In genomic region chrX:49978191-49978590, GRCh38 we compare ENCODE assay signal across 10 cellular contexts.
"Had no signal": no experiment of that assay in that cellular context is flagged by ENCODE, and none has a peak within 500 bp of the region (broad histone marks: within the 10 kb centered on the region; RNA-seq: fewer than 3 reads in every experiment).

No MANE protein-coding gene starts in this region.

- H3K4me1 ChIP-seq: upper lobe of left lung had no signal

- H3K36me3 ChIP-seq: upper lobe of left lung had no signal

- H3K9me3 ChIP-seq: upper lobe of left lung had no signal

- H3K36me3 Mint-ChIP-seq: natural killer cell treated with Interleukin-12 subunit alpha and Interleukin-12 subunit beta and Interleukin-15 and Interleukin-18, amount 100 ng/mL, for 72 hours had no signal

- H3K27ac ChIP-seq: upper lobe of left lung had no signal

- H3K27me3 ChIP-seq: upper lobe of left lung had no signal

- H3K9me3 Mint-ChIP-seq: activated naive CD4-positive, alpha-beta T cell treated with anti-CD3 and anti-CD28 coated beads, Interleukin-2, amount 50 U/mL, for 24 hours; activated T-helper 2 cell treated with anti-CD3 and anti-CD28 coated beads, Interferon-gamma antibody, Interleukin-2, Interleukin-4, amounts not matched to agents 10 μg/mL and 5 μg/mL and 100 μg/mL, durations not matched to agents 14 hours and 24 hours and 36 hours; natural killer cell treated with Interleukin-12 subunit alpha and Interleukin-12 subunit beta and Interleukin-15 and Interleukin-18, amount 100 ng/mL, for 72 hours; stimulated activated naive CD8-positive, alpha-beta T cell treated with anti-CD3 and anti-CD28 coated beads, Interleukin-15, Interleukin-2, amounts not matched to agents 100 ng/mL and 50 ng/mL, for 24 hours; T-helper 1 cell treated with Interleukin-12 subunit alpha and Interleukin-12 subunit beta and Interleukin-4 antibody, amounts not matched to agents 30 μg/mL and 1 μg/mL, for 36 hours had no signal

- H3K27ac Mint-ChIP-seq: activated naive CD4-positive, alpha-beta T cell treated with anti-CD3 and anti-CD28 coated beads, Interleukin-2, amount 50 U/mL, for 24 hours; activated T-helper 2 cell treated with anti-CD3 and anti-CD28 coated beads, Interferon-gamma antibody, Interleukin-2, Interleukin-4, amounts not matched to agents 10 μg/mL and 5 μg/mL and 100 μg/mL, durations not matched to agents 14 hours and 24 hours and 36 hours; endodermal cell; natural killer cell treated with Interleukin-12 subunit alpha and Interleukin-12 subunit beta and Interleukin-15 and Interleukin-18, amount 100 ng/mL, for 72 hours; stimulated activated naive CD8-positive, alpha-beta T cell treated with anti-CD3 and anti-CD28 coated beads, Interleukin-15, Interleukin-2, amounts not matched to agents 100 ng/mL and 50 ng/mL, for 24 hours; T-helper 1 cell treated with Interleukin-12 subunit alpha and Interleukin-12 subunit beta and Interleukin-4 antibody, amounts not matched to agents 30 μg/mL and 1 μg/mL, for 36 hours had no signal

- H3K4me1 Mint-ChIP-seq: activated naive CD4-positive, alpha-beta T cell treated with anti-CD3 and anti-CD28 coated beads, Interleukin-2, amount 50 U/mL, for 24 hours had no signal

- DNase-seq: activated CD4-positive, alpha-beta T cell treated with anti-CD3 and anti-CD28 coated beads, Interleukin-2, amount 50 U/mL, for 1 hour; endodermal cell; stimulated activated CD4-positive, alpha-beta T cell treated with anti-CD3 and anti-CD28 coated beads, Interleukin-4, amount 100 ng/mL, for 1 hour; stimulated activated CD8-positive, alpha-beta memory T cell treated with anti-CD3 and anti-CD28 coated beads, Interleukin-4, amount 100 ng/mL, for 48 hours had no signal

- H3K4me3 Mint-ChIP-seq: activated naive CD4-positive, alpha-beta T cell treated with anti-CD3 and anti-CD28 coated beads, Interleukin-2, amount 50 U/mL, for 24 hours; endodermal cell; natural killer cell treated with Interleukin-12 subunit alpha and Interleukin-12 subunit beta and Interleukin-15 and Interleukin-18, amount 100 ng/mL, for 72 hours; stimulated activated naive CD8-positive, alpha-beta T cell treated with anti-CD3 and anti-CD28 coated beads, Interleukin-15, Interleukin-2, amounts not matched to agents 100 ng/mL and 50 ng/mL, for 24 hours; T-helper 1 cell treated with Interleukin-12 subunit alpha and Interleukin-12 subunit beta and Interleukin-4 antibody, amounts not matched to agents 30 μg/mL and 1 μg/mL, for 36 hours had no signal

- H3K27me3 Mint-ChIP-seq: activated naive CD4-positive, alpha-beta T cell treated with anti-CD3 and anti-CD28 coated beads, Interleukin-2, amount 50 U/mL, for 24 hours; stimulated activated naive CD8-positive, alpha-beta T cell treated with anti-CD3 and anti-CD28 coated beads, Interleukin-15, Interleukin-2, amounts not matched to agents 100 ng/mL and 50 ng/mL, for 24 hours had no signal

- H3K4me3 ChIP-seq: upper lobe of left lung had no signal
